ENCODE assay signal across 1 cellular context in genomic region chr4:78608684-78609083, GRCh38.
TF ChIP-seq lines count a peak whose summit lies in the region.

No MANE protein-coding gene starts in this region.

TF ChIP-seq in H1, 55 proteins besides CTCF, POLR2A, EP300 and RAD21 (continued from another document):
- TF ChIP-seq SIX5 (IDR thresholded peaks at IDR 0.05; ENCODE audit: low read depth, low read length) = no peak
